ENCODE assay signal across 11 cellular contexts in the genomic region with DNA sequence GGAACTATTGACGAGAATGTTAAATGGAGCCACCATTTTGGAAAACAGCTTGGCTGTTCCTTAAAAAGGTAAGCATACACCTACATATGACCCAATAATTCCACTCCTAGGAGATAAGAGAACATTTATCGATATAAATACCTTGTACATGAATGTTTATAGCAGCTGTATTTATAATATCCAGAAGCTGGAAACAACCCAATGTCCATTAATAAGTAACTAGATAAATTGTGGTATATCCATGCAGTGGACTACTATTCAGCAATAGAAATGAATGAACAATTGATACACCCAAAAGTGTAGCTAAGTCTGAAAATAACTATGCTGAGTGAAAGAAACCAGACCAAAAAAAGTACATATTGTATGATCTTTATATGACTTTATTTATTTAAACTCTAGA. TPM values are rescaled to one million over a fixed set of nuclear protein-coding genes. Genes with fewer than 3 reads are reported as not detected.
"Had no signal": no experiment of that assay in that cellular context is flagged by ENCODE, and none has a peak within 500 bp of the region (broad histone marks: within the 10 kb centered on the region; RNA-seq: fewer than 3 reads in every experiment).

No MANE protein-coding gene starts in this region.

- H3K27ac ChIP-seq: GM23248 had no signal

- DNase-seq: GM23248, GOT3, H7, H9, HCEC 1CT, HFFc6 had no signal

- H2AFZ ChIP-seq: GM23248, GM23338 had no signal

- H3K9ac ChIP-seq: GM23248 had no signal

- H3K4me1 ChIP-seq: HAP-1 had no signal

- ATAC-seq: GM23338, HCT116 had no signal

- H3K4me3 ChIP-seq: GM23248, GM23338, HAP-1 had no signal

- H3K9me3 ChIP-seq: HAP-1 had no signal

- FAIRE-seq: H1, H54 had no signal

- H3K4me2 ChIP-seq: GM23338 had no signal

RNA-seq across cellular contexts. Expression of gene ADIG, which starts 42.2 kb away (rescaled TPM):
- polyA plus RNA-seq: GM23248, GM23338, H1 had no signal
